ENCODE assay signal across 10 cellular contexts in genomic region chr15:89299896-89300295, GRCh38. TPM values are rescaled to one million over a fixed set of nuclear protein-coding genes. Genes with fewer than 3 reads are reported as not detected.
DNase-seq lines count a peak whose midpoint lies in the region; ATAC-seq and TF ChIP-seq lines count a peak whose summit lies in the region.
"Had no signal": no experiment of that assay in that cellular context is flagged by ENCODE, and none has a peak within 500 bp of the region (broad histone marks: within the 10 kb centered on the region; RNA-seq: fewer than 3 reads in every experiment).

No MANE protein-coding gene starts in this region.

- H3K4me1 ChIP-seq in thyroid gland: no peaks in the 10 kb centered on the region

- ATAC-seq in GM21367 (IDR thresholded peaks at IDR 0.05; ENCODE audit: unreplicated experiment): no peak

- no peaks in the 10 kb centered on the region for H3K27me3 ChIP-seq in thyroid gland

- peak; percentile 41 for TF ChIP-seq CTCF in foreskin fibroblast (IDR thresholded peaks at IDR 0.05; ENCODE audit: low read depth, low read length)
- TF ChIP-seq CTCF in thyroid gland (IDR thresholded peaks at IDR 0.05): peak in 5 of 6 experiments; percentile 15 to 55 (median 42)

- peak overlapping the region; percentile 8 for H3K27ac Mint-ChIP-seq in activated T-cell treated with anti-CD3 and anti-CD28 coated beads, Interleukin-2, amount 50 U/mL, for 24 hours
- peak overlapping the region; percentile 38 for H3K27ac Mint-ChIP-seq in T-helper 2 cell treated with Interferon-gamma antibody and Interleukin-4, amounts not matched to agents 5 μg/mL and 100 μg/mL, for 36 hours
- H3K27ac Mint-ChIP-seq: CD4-positive, alpha-beta T cell had no signal

- no peak overlapping the region for H3K4me3 Mint-ChIP-seq in activated T-cell treated with anti-CD3 and anti-CD28 coated beads, Interleukin-2, amount 50 U/mL, for 24 hours
- H3K4me3 Mint-ChIP-seq in T-helper 2 cell treated with Interferon-gamma antibody and Interleukin-4, amounts not matched to agents 5 μg/mL and 100 μg/mL, for 36 hours: peak overlapping the region; percentile 6
- H3K4me3 Mint-ChIP-seq: CD4-positive, alpha-beta T cell had no signal

- no peak overlapping the region for H3K27ac ChIP-seq in thyroid gland

- H3K9me3 Mint-ChIP-seq in activated T-cell treated with anti-CD3 and anti-CD28 coated beads, Interleukin-2, amount 50 U/mL, for 24 hours: no peaks in the 10 kb centered on the region
- H3K9me3 Mint-ChIP-seq in T-helper 2 cell treated with Interferon-gamma antibody and Interleukin-4, amounts not matched to agents 5 μg/mL and 100 μg/mL, for 36 hours: peaks cover 9% of the 10 kb centered on the region

- no peak for TF ChIP-seq POLR2A in thyroid gland (IDR thresholded peaks at IDR 0.05)

- H3K4me3 ChIP-seq in foreskin fibroblast (ENCODE audit: low read depth in 1 of 2, low read length in 2 of 2) (no peak overlapping the region), thyroid gland (replicated peaks in 1 of 3) (no peak overlapping the region)

- H3K36me3 ChIP-seq in thyroid gland: no peaks in the 10 kb centered on the region

- no peak for DNase-seq in activated T-cell treated with anti-CD3 and anti-CD28 coated beads, Interleukin-2, amount 50 U/mL, for 24 hours
- DNase-seq in activated T-cell treated with anti-CD3 and anti-CD28 coated beads, Interleukin-2, amount 50 U/mL, for 48 hours: no peak
- DNase-seq in T-helper 2 cell treated with Interferon-gamma antibody and Interleukin-4, amounts not matched to agents 5 μg/mL and 100 μg/mL, for 36 hours (ENCODE audit: low spot score): no peak
- DNase-seq in foreskin fibroblast: peak; percentile 32 to 69
- DNase-seq in thyroid gland: no peak
- DNase-seq in COLO668 (lab: John Stamatoyannopoulos, UW; ENCODE audit: unreplicated experiment): no peak
- no peak for DNase-seq in nucleus accumbens (lab: John Stamatoyannopoulos, UW)
- DNase-seq: CD4-positive, alpha-beta T cell; effector CD8-positive, alpha-beta T cell had no signal

- H3K27me3 Mint-ChIP-seq in activated T-cell treated with anti-CD3 and anti-CD28 coated beads, Interleukin-2, amount 50 U/mL, for 24 hours: no peaks in the 10 kb centered on the region
- H3K27me3 Mint-ChIP-seq in T-helper 2 cell treated with Interferon-gamma antibody and Interleukin-4, amounts not matched to agents 5 μg/mL and 100 μg/mL, for 36 hours (ENCODE audit: low read depth): no peaks in the 10 kb centered on the region
- H3K27me3 Mint-ChIP-seq: CD4-positive, alpha-beta T cell had no signal

- intact Hi-C loops in thyroid gland (cut with DNase I): no loop called here

- peaks cover 15% of the 10 kb centered on the region for H3K4me1 Mint-ChIP-seq in activated T-cell treated with anti-CD3 and anti-CD28 coated beads, Interleukin-2, amount 50 U/mL, for 24 hours (ENCODE audit: low read depth)
- peaks cover 32% of the 10 kb centered on the region for H3K4me1 Mint-ChIP-seq in T-helper 2 cell treated with Interferon-gamma antibody and Interleukin-4, amounts not matched to agents 5 μg/mL and 100 μg/mL, for 36 hours (ENCODE audit: low read depth)

- peaks cover 85% of the 10 kb centered on the region for H3K36me3 Mint-ChIP-seq in activated T-cell treated with anti-CD3 and anti-CD28 coated beads, Interleukin-2, amount 50 U/mL, for 24 hours (ENCODE audit: low read depth)
- H3K36me3 Mint-ChIP-seq in T-helper 2 cell treated with Interferon-gamma antibody and Interleukin-4, amounts not matched to agents 5 μg/mL and 100 μg/mL, for 36 hours (ENCODE audit: low read depth): peaks cover 76% of the 10 kb centered on the region

- H3K9me3 ChIP-seq in thyroid gland: no peaks in the 10 kb centered on the region

RNA-seq across cellular contexts. Expression of gene POLG, which starts 34.7 kb away (rescaled TPM):
- total RNA-seq in thyroid gland: 10 to 100 TPM; 31.2 to 78.8 (median 61.0) TPM

RNA-seq across cellular contexts. Expression of gene FANCI, which starts 56.1 kb away (rescaled TPM):
- 1 to 10 TPM in 3 of 4 donors, under 1 TPM in 1; 0.67 to 1.8 (median 1.5) TPM for total RNA-seq in thyroid gland

Comparison
In these comparisons a context has a peak if more than half of its experiments do, and no peak if none do; other contexts are left out.
1. DNase-seq: peak in foreskin fibroblast (2 of 2); none in activated T-cell treated with anti-CD3 and anti-CD28 coated beads, Interleukin-2, amount 50 U/mL, for 24 hours (single experiment), activated T-cell treated with anti-CD3 and anti-CD28 coated beads, Interleukin-2, amount 50 U/mL, for 48 hours (0 of 2), T-helper 2 cell treated with Interferon-gamma antibody and Interleukin-4, amounts not matched to agents 5 μg/mL and 100 μg/mL, for 36 hours (single experiment), thyroid gland (0 of 2), COLO668 (single experiment) and nucleus accumbens (0 of 56).